ENCODE assay signal across 2 cellular contexts in genomic region chr20:44362466-44362940, GRCh38.
TF ChIP-seq lines count a peak whose summit lies in the region.

No MANE protein-coding gene starts in this region.

TF ChIP-seq in HepG2, 621 proteins besides CTCF, POLR2A, EP300 and RAD21:
- TF ChIP-seq, protein P1, sequence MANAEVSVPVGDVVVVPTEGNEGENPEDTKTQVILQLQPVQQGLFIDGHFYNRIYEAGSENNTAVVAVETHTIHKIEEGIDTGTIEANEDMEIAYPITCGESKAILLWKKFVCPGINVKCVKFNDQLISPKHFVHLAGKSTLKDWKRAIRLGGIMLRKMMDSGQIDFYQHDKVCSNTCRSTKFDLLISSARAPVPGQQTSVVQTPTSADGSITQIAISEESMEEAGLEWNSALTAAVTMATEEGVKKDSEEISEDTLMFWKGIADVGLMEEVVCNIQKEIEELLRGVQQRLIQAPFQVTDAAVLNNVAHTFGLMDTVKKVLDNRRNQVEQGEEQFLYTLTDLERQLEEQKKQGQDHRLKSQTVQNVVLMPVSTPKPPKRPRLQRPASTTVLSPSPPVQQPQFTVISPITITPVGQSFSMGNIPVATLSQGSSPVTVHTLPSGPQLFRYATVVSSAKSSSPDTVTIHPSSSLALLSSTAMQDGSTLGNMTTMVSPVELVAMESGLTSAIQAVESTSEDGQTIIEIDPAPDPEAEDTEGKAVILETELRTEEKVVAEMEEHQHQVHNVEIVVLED (CRISPR knock-in tag; IDR thresholded peaks at IDR 0.05; ENCODE audit: borderline replicate concordance): no peak
- 0 out of 2 replicates have a peak, but pooled peaks have one; percentile 29 for TF ChIP-seq ZNF362 (CRISPR knock-in tag; IDR thresholded peaks at IDR 0.05; ENCODE audit: borderline replicate concordance)
- no peak for TF ChIP-seq EED (CRISPR knock-in tag; IDR thresholded peaks at IDR 0.05)
- TF ChIP-seq SALL2 (CRISPR knock-in tag; IDR thresholded peaks at IDR 0.05): no peak
- TF ChIP-seq MEIS2 (CRISPR knock-in tag; IDR thresholded peaks at IDR 0.05): no peak
- no peak for TF ChIP-seq DPF2 (CRISPR knock-in tag; IDR thresholded peaks at IDR 0.05; ENCODE audit: borderline replicate concordance, low read depth)
- no peak for TF ChIP-seq TBX3 (IDR thresholded peaks at IDR 0.05; ENCODE audit: borderline replicate concordance)
- TF ChIP-seq ZNF691 (CRISPR knock-in tag; IDR thresholded peaks at IDR 0.05; ENCODE audit: borderline replicate concordance, low read depth): no peak
- TF ChIP-seq, protein P2, sequence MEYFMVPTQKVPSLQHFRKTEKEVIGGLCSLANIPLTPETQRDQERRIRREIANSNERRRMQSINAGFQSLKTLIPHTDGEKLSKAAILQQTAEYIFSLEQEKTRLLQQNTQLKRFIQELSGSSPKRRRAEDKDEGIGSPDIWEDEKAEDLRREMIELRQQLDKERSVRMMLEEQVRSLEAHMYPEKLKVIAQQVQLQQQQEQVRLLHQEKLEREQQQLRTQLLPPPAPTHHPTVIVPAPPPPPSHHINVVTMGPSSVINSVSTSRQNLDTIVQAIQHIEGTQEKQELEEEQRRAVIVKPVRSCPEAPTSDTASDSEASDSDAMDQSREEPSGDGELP (IDR thresholded peaks at IDR 0.05; ENCODE audit: borderline replicate concordance, low read depth): no peak
- no peak for TF ChIP-seq NFE2L1 (CRISPR knock-in tag; IDR thresholded peaks at IDR 0.05; ENCODE audit: borderline replicate concordance)
- TF ChIP-seq ZNF121 (CRISPR knock-in tag; IDR thresholded peaks at IDR 0.05): peak; percentile 86

TF ChIP-seq in HEK293, 187 proteins besides CTCF, POLR2A, EP300 and RAD21 (continues in another document):
- peak; percentile 31; the same call in 1 of the 2 replicates for TF ChIP-seq ZNF335 (tag by site-specific recombination; conservative IDR thresholded peaks at IDR 0.05)
- no peak for TF ChIP-seq ZNF169 (tag by site-specific recombination; IDR thresholded peaks at IDR 0.05)
- TF ChIP-seq KLF10 (tag by site-specific recombination; IDR thresholded peaks at IDR 0.05): peak; percentile 65
- peak; percentile 54; the same call in 1 of the 2 replicates for TF ChIP-seq ZNF398 (tag by site-specific recombination; IDR thresholded peaks at IDR 0.05)
- no peak for TF ChIP-seq IKZF3 (tag by site-specific recombination; IDR thresholded peaks at IDR 0.05)
- TF ChIP-seq, protein P3, sequence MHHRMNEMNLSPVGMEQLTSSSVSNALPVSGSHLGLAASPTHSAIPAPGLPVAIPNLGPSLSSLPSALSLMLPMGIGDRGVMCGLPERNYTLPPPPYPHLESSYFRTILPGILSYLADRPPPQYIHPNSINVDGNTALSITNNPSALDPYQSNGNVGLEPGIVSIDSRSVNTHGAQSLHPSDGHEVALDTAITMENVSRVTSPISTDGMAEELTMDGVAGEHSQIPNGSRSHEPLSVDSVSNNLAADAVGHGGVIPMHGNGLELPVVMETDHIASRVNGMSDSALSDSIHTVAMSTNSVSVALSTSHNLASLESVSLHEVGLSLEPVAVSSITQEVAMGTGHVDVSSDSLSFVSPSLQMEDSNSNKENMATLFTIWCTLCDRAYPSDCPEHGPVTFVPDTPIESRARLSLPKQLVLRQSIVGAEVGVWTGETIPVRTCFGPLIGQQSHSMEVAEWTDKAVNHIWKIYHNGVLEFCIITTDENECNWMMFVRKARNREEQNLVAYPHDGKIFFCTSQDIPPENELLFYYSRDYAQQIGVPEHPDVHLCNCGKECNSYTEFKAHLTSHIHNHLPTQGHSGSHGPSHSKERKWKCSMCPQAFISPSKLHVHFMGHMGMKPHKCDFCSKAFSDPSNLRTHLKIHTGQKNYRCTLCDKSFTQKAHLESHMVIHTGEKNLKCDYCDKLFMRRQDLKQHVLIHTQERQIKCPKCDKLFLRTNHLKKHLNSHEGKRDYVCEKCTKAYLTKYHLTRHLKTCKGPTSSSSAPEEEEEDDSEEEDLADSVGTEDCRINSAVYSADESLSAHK (tag by site-specific recombination; IDR thresholded peaks at IDR 0.05): 0 out of 2 replicates have a peak, but pooled peaks have one; percentile 16
- peak; percentile 96 for TF ChIP-seq KLF8 (tag by site-specific recombination; IDR thresholded peaks at IDR 0.05)
- no peak for TF ChIP-seq ZNF354C (tag by site-specific recombination; IDR thresholded peaks at IDR 0.05; ENCODE audit: borderline replicate concordance, low read depth)
- TF ChIP-seq ZNF23 (tag by site-specific recombination; IDR thresholded peaks at IDR 0.05; ENCODE audit: borderline replicate concordance): no peak
- TF ChIP-seq ZNF558 (tag by site-specific recombination; IDR thresholded peaks at IDR 0.05): peak; percentile 68; the same call in 1 of the 2 replicates
- peak; percentile 78; the same call in 1 of the 2 replicates for TF ChIP-seq ZBTB21 (tag by site-specific recombination; IDR thresholded peaks at IDR 0.05)
- no peak for TF ChIP-seq ZNF510 (tag by site-specific recombination; IDR thresholded peaks at IDR 0.05; ENCODE audit: insufficient replicate concordance)
- TF ChIP-seq ZNF548 (tag by site-specific recombination; IDR thresholded peaks at IDR 0.05): no peak
- TF ChIP-seq ZNF518A (tag by site-specific recombination; conservative IDR thresholded peaks at IDR 0.05; ENCODE audit: low read depth): 0 out of 2 replicates have a peak, but pooled peaks have one; percentile 27
- TF ChIP-seq ZNF776 (tag by site-specific recombination; IDR thresholded peaks at IDR 0.05; ENCODE audit: borderline replicate concordance): no peak
- 0 out of 2 replicates have a peak, but pooled peaks have one; percentile 29 for TF ChIP-seq ZFP69B (tag by site-specific recombination; IDR thresholded peaks at IDR 0.05)
- peak; percentile 73 for TF ChIP-seq OSR2 (tag by site-specific recombination; IDR thresholded peaks at IDR 0.05)
- peak; percentile 56; the same call in 1 of the 2 replicates for TF ChIP-seq HOXD13 (CRISPR knock-in tag; IDR thresholded peaks at IDR 0.05; ENCODE audit: borderline replicate concordance)
- TF ChIP-seq, protein P4, sequence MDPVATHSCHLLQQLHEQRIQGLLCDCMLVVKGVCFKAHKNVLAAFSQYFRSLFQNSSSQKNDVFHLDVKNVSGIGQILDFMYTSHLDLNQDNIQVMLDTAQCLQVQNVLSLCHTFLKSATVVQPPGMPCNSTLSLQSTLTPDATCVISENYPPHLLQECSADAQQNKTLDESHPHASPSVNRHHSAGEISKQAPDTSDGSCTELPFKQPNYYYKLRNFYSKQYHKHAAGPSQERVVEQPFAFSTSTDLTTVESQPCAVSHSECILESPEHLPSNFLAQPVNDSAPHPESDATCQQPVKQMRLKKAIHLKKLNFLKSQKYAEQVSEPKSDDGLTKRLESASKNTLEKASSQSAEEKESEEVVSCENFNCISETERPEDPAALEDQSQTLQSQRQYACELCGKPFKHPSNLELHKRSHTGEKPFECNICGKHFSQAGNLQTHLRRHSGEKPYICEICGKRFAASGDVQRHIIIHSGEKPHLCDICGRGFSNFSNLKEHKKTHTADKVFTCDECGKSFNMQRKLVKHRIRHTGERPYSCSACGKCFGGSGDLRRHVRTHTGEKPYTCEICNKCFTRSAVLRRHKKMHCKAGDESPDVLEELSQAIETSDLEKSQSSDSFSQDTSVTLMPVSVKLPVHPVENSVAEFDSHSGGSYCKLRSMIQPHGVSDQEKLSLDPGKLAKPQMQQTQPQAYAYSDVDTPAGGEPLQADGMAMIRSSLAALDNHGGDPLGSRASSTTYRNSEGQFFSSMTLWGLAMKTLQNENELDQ (tag by site-specific recombination; IDR thresholded peaks at IDR 0.05; ENCODE audit: low read depth): no peak
- TF ChIP-seq ZNF394 (tag by site-specific recombination; IDR thresholded peaks at IDR 0.05; ENCODE audit: borderline replicate concordance): peak; percentile 55
- TF ChIP-seq ZNF664 (tag by site-specific recombination; IDR thresholded peaks at IDR 0.05): no peak
- no peak for TF ChIP-seq ZNF785 (tag by site-specific recombination; IDR thresholded peaks at IDR 0.05)
- no peak for TF ChIP-seq ZNF155 (tag by site-specific recombination; IDR thresholded peaks at IDR 0.05)
- peak; percentile 55; the same call in 1 of the 2 replicates for TF ChIP-seq WT1 (tag by site-specific recombination; IDR thresholded peaks at IDR 0.05)
- TF ChIP-seq ZNF184 (tag by site-specific recombination; IDR thresholded peaks at IDR 0.05): 0 out of 2 replicates have a peak, but pooled peaks have one; percentile 51
- peak; percentile 86 for TF ChIP-seq ZNF362 (tag by site-specific recombination; IDR thresholded peaks at IDR 0.05)
- 0 out of 2 replicates have a peak, but pooled peaks have one; percentile 61 for TF ChIP-seq ZNF10 (tag by site-specific recombination; IDR thresholded peaks at IDR 0.05)
- peak; percentile 69; the same call in 1 of the 2 replicates for TF ChIP-seq HIC1 (tag by site-specific recombination; IDR thresholded peaks at IDR 0.05)
- TF ChIP-seq BCL11A (tag by site-specific recombination; IDR thresholded peaks at IDR 0.05; ENCODE audit: low read depth): peak; percentile 99
- TF ChIP-seq ZFHX2 (tag by site-specific recombination; conservative IDR thresholded peaks at IDR 0.05): peak; percentile 49
- TF ChIP-seq ZNF24 (tag by site-specific recombination; IDR thresholded peaks at IDR 0.05): peak; percentile 66; the same call in 1 of the 2 replicates
